ENCODE assay signal across 14 cellular contexts in the genomic region with DNA sequence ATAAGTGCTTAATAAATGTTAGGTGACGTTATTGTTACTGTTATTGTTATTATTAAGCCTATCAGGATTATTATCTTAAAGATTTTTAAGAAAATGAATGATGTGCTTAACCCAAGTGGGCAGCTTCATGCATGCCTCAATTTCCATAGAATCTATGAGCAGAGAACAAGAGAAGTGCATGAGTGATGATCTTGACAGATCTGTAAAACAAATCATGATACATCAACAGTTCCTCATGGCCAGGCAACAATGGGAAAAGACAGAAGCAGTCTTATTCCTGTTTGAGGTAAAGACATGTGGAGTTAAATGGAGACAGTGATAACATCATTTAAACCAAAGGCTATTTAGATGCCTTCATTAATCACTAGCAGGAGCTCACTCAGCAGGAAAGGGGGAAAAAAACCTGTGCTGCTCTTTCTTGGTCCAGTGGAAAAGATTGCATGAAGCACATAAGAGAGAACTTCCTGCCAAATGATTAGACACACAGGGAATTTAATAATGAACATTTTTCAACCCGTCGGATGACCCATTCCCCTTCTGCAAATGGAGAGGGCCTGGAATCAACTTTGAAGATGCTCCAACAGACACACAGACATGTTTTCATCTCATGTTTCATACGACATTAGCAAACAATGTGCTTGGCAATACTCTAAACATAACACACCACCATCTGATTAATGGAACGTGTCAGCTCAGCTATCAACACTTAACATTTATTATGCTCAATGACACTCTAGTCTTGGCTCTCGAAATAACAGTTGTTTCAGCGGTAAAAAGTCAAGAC.
"Had no signal": no experiment of that assay in that cellular context is flagged by ENCODE, and none has a peak within 500 bp of the region (broad histone marks: within the 10 kb centered on the region; RNA-seq: fewer than 3 reads in every experiment).

No MANE protein-coding gene starts in this region.

- H3K27me3 Mint-ChIP-seq: activated B cell treated with CpG ODN at 0.5 μM for 24 hours; activated CD4-positive, alpha-beta T cell treated with anti-CD3 and anti-CD28 coated beads, Interleukin-2, amount 10 ng/mL, durations not matched to agents 7 days and 5 days; natural killer cell treated with Interleukin-12 subunit alpha and Interleukin-12 subunit beta and Interleukin-15 and Interleukin-18, amount 100 ng/mL, for 72 hours; stimulated activated naive B cell treated with anti-CD40 and anti-IgM and Interleukin-4, amounts not matched to agents 10 μg/mL and 1 μg/mL and 100 μg/mL, for 72 hours; T-helper 17 cell had no signal

- H3K4me1 ChIP-seq: right lobe of liver, spleen, tibial nerve had no signal

- H3K9me3 ChIP-seq: lower lobe of right lung, right lobe of liver, spleen, tibial nerve had no signal

- H3K4me1 Mint-ChIP-seq: activated B cell treated with CpG ODN at 0.5 μM for 24 hours; activated CD4-positive, alpha-beta T cell treated with anti-CD3 and anti-CD28 coated beads, Interleukin-2, amount 10 ng/mL, durations not matched to agents 7 days and 5 days; T-helper 17 cell had no signal

- H3K27me3 ChIP-seq: right lobe of liver, spleen, tibial nerve had no signal

- H3K4me3 Mint-ChIP-seq: activated B cell treated with CpG ODN at 0.5 μM for 24 hours; activated CD4-positive, alpha-beta T cell treated with anti-CD3 and anti-CD28 coated beads, Interleukin-2, amount 10 ng/mL, durations not matched to agents 7 days and 5 days; activated naive CD4-positive, alpha-beta T cell treated with anti-CD3 and anti-CD28 coated beads for 36 hours; natural killer cell treated with Interleukin-12 subunit alpha and Interleukin-12 subunit beta and Interleukin-15 and Interleukin-18, amount 100 ng/mL, for 72 hours; stimulated activated naive B cell treated with anti-CD40 and anti-IgM and Interleukin-4, amounts not matched to agents 10 μg/mL and 1 μg/mL and 100 μg/mL, for 72 hours; T-helper 17 cell had no signal

- H3K36me3 Mint-ChIP-seq: natural killer cell treated with Interleukin-12 subunit alpha and Interleukin-12 subunit beta and Interleukin-15 and Interleukin-18, amount 100 ng/mL, for 72 hours; stimulated activated naive B cell treated with anti-CD40 and anti-IgM and Interleukin-4, amounts not matched to agents 10 μg/mL and 1 μg/mL and 100 μg/mL, for 72 hours had no signal

- H3K27ac ChIP-seq: lower lobe of right lung, right lobe of liver, spleen, tibial nerve had no signal

- ATAC-seq: lower lobe of right lung; natural killer cell treated with Interleukin-12 subunit alpha and Interleukin-12 subunit beta and Interleukin-15 and Interleukin-18, amount 100 ng/mL, for 72 hours; right lobe of liver; stimulated activated naive B cell treated with anti-CD40 and anti-IgM and Interleukin-4, amounts not matched to agents 10 μg/mL and 1 μg/mL and 100 μg/mL, for 72 hours; T-helper 17 cell had no signal

- H3K36me3 ChIP-seq: lower lobe of right lung, right lobe of liver, spleen, tibial nerve had no signal

- DNase-seq: activated B cell treated with CpG ODN at 0.5 μM for 24 hours; activated CD4-positive, alpha-beta T cell treated with anti-CD3 and anti-CD28 coated beads, Interleukin-2, amount 10 ng/mL, durations not matched to agents 7 days and 5 days; activated CD8-positive, alpha-beta memory T cell treated with anti-CD3 and anti-CD28 coated beads for 24 hours; activated naive CD4-positive, alpha-beta T cell treated with anti-CD3 and anti-CD28 coated beads for 36 hours; dermis blood vessel endothelial cell; hippocampal formation; lower lobe of right lung; right lobe of liver; spleen; stimulated activated CD4-positive, alpha-beta T cell treated with anti-CD3 and anti-CD28 coated beads, Interleukin-2, amount 100 ng/mL, for 24 hours; stimulated activated naive B cell treated with anti-CD40 and anti-IgM and Interleukin-4, amounts not matched to agents 10 μg/mL and 1 μg/mL and 100 μg/mL, for 72 hours; T-helper 17 cell had no signal

- H3K9me3 Mint-ChIP-seq: activated B cell treated with CpG ODN at 0.5 μM for 24 hours; activated CD4-positive, alpha-beta T cell treated with anti-CD3 and anti-CD28 coated beads, Interleukin-2, amount 10 ng/mL, durations not matched to agents 7 days and 5 days; activated naive CD4-positive, alpha-beta T cell treated with anti-CD3 and anti-CD28 coated beads for 36 hours; natural killer cell treated with Interleukin-12 subunit alpha and Interleukin-12 subunit beta and Interleukin-15 and Interleukin-18, amount 100 ng/mL, for 72 hours had no signal

- H3K27ac Mint-ChIP-seq: activated B cell treated with CpG ODN at 0.5 μM for 24 hours; activated CD4-positive, alpha-beta T cell treated with anti-CD3 and anti-CD28 coated beads, Interleukin-2, amount 10 ng/mL, durations not matched to agents 7 days and 5 days; activated naive CD4-positive, alpha-beta T cell treated with anti-CD3 and anti-CD28 coated beads for 36 hours; natural killer cell treated with Interleukin-12 subunit alpha and Interleukin-12 subunit beta and Interleukin-15 and Interleukin-18, amount 100 ng/mL, for 72 hours; stimulated activated naive B cell treated with anti-CD40 and anti-IgM and Interleukin-4, amounts not matched to agents 10 μg/mL and 1 μg/mL and 100 μg/mL, for 72 hours; T-helper 17 cell had no signal

- H3K4me3 ChIP-seq: lower lobe of right lung, right lobe of liver, spleen, tibial nerve had no signal
